In the genomic region with DNA sequence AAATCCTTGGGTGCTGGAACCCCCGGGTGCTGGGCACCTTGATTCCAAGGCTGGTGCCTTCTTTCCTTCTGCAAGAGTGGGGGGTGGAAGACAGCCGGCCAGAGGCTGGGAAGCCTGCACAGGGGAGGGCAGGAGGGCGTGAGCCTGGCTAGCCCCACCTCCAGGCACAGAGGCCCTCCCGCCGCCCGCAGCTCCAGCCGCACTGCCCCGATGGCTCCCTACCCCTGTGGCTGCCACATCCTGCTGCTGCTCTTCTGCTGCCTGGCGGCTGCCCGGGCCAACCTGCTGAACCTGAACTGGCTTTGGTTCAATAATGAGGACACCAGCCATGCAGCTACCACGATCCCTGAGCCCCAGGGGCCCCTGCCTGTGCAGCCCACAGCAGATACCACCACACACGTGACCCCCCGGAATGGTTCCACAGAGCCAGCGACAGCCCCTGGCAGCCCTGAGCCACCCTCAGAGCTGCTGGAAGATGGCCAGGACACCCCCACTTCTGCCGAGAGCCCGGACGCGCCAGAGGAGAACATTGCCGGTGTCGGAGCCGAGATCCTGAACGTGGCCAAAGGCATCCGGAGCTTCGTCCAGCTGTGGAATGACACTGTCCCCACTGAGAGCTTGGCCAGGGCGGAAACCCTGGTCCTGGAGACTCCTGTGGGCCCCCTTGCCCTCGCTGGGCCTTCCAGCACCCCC, we compare ENCODE assay signal across 9 cellular contexts. TPM values are rescaled to one million over a fixed set of nuclear protein-coding genes. Genes with fewer than 3 reads are reported as not detected.
DNase-seq lines count a peak whose midpoint lies in the region; ATAC-seq and TF ChIP-seq lines count a peak whose summit lies in the region.
"Had no signal": no experiment of that assay in that cellular context is flagged by ENCODE, and none has a peak within 500 bp of the region (broad histone marks: within the 10 kb centered on the region; RNA-seq: fewer than 3 reads in every experiment).

No MANE protein-coding gene starts in this region.

- H3K4me1 ChIP-seq in HEK293 (ENCODE audit: control insufficient read depth, insufficient read depth, low read length) (no peaks in the 10 kb centered on the region), left ventricle myocardium inferior (peaks cover 41% of the 10 kb centered on the region)

- CTCF ChIA-PET in HEK293 (lab: Yijun Ruan, JAX), result interaction anchor here (0.6 to 0.8 kb wide), 3 partner anchors 15 to 163 kb away, joined by 3 read pairs; no protein-coding TSS in a partner anchor
- CTCF ChIA-PET in WTC11 (lab: Charles Lee), result interaction anchor here (1.0 kb wide), 1 partner anchor 146 kb away, joined by 3 read pairs; no protein-coding TSS in a partner anchor

- peak; percentile 27; the same call in 1 of the 2 replicates for ATAC-seq in WTC11
- ATAC-seq in HG03280 (IDR thresholded peaks at IDR 0.05; ENCODE audit: unreplicated experiment), result no peak

- H3K9me3 ChIP-seq in HEK293 (ENCODE audit: control insufficient read depth, insufficient read depth, low read depth, low read length) (no peaks in the 10 kb centered on the region), left ventricle myocardium inferior (replicated peaks) (no peaks in the 10 kb centered on the region)

- H3K27ac Mint-ChIP-seq in WTC11, result no peak overlapping the region
- H3K27ac Mint-ChIP-seq: IgD-negative memory B cell had no signal

- no peak overlapping the region for H3K4me3 ChIP-seq in HEK293 (ENCODE audit: low read depth, low read length)
- peak overlapping the region; percentile 62 for H3K4me3 ChIP-seq in left ventricle myocardium inferior

- H3K36me3 ChIP-seq in HEK293 (ENCODE audit: control insufficient read depth in 2 of 2, insufficient read depth in 1 of 2, low read length in 2 of 2), result peaks cover 0 to 10% of the 10 kb centered on the region in 2 experiments; a peak in 1 of 3 replicates
- H3K36me3 ChIP-seq in left ventricle myocardium inferior, result peaks cover 11% of the 10 kb centered on the region

- H3K36me3 Mint-ChIP-seq in WTC11, result peaks cover 11% of the 10 kb centered on the region; the same call in 1 of the 2 replicates
- H3K36me3 Mint-ChIP-seq: IgD-negative memory B cell had no signal

- POLR2A ChIA-PET in HEK293 (lab: Yijun Ruan, JAX), result no interaction called here
- POLR2A ChIA-PET in WTC11 (lab: Charles Lee), result no interaction called here

- no peak for DNase-seq in WTC11 (ENCODE audit: low spot score)
- peak; percentile 55 for DNase-seq in left ventricle myocardium inferior
- peak in 20 of 49 donors; percentile 22 to 98 (median 38) for DNase-seq in substantia nigra (lab: John Stamatoyannopoulos, UW)
- no peak for DNase-seq in NCI-H146 treated with DMSO at 0.1 percent for 48 hours (lab: John Stamatoyannopoulos, UW; ENCODE audit: unreplicated experiment)
- DNase-seq in NCI-H1092 treated with DMSO at 0.1 percent for 48 hours (lab: John Stamatoyannopoulos, UW), result no peak
- DNase-seq: activated CD4-positive, alpha-beta T cell treated with anti-CD3 and anti-CD28 coated beads, Interleukin-2, amount 50 U/mL, for 48 hours had no signal

- peaks cover 14% of the 10 kb centered on the region for H3K9me3 Mint-ChIP-seq in WTC11
- H3K9me3 Mint-ChIP-seq: IgD-negative memory B cell had no signal

- H3K4me3 Mint-ChIP-seq in WTC11, result no peak overlapping the region
- H3K4me3 Mint-ChIP-seq: IgD-negative memory B cell had no signal

- H3K27ac ChIP-seq in HEK293 (ENCODE audit: extremely low read depth, low read depth, low read length) (no peak overlapping the region), left ventricle myocardium inferior (replicated peaks) (peak overlapping the region; percentile 50), substantia nigra (ENCODE audit: low read depth, low read length, poor library complexity, severe bottlenecking) (peak overlapping the region; percentile 72)

- no peak for TF ChIP-seq CTCF in HEK293 (tag by site-specific recombination; IDR thresholded peaks at IDR 0.05)
- no peak for TF ChIP-seq CTCF in WTC11 (IDR thresholded peaks at IDR 0.05)
- TF ChIP-seq CTCF in left ventricle myocardium inferior (IDR thresholded peaks at IDR 0.05; ENCODE audit: borderline replicate concordance), result no peak

- no peaks in the 10 kb centered on the region for H3K27me3 ChIP-seq in left ventricle myocardium inferior (ENCODE audit: low read depth)

- intact Hi-C loops in left ventricle myocardium inferior (cut with micrococcal nuclease), result no loop called here

- peaks cover 3% of the 10 kb centered on the region; the same call in 1 of the 2 replicates for H3K4me1 Mint-ChIP-seq in WTC11
- H3K4me1 Mint-ChIP-seq: IgD-negative memory B cell had no signal

- no peaks in the 10 kb centered on the region for H3K27me3 Mint-ChIP-seq in WTC11 (ENCODE audit: low read depth)

TF ChIP-seq in HEK293, 187 proteins besides CTCF, POLR2A, EP300 and RAD21:
- no peak for TF ChIP-seq ZBTB1 (tag by site-specific recombination; IDR thresholded peaks at IDR 0.05)
- TF ChIP-seq, protein P1, sequence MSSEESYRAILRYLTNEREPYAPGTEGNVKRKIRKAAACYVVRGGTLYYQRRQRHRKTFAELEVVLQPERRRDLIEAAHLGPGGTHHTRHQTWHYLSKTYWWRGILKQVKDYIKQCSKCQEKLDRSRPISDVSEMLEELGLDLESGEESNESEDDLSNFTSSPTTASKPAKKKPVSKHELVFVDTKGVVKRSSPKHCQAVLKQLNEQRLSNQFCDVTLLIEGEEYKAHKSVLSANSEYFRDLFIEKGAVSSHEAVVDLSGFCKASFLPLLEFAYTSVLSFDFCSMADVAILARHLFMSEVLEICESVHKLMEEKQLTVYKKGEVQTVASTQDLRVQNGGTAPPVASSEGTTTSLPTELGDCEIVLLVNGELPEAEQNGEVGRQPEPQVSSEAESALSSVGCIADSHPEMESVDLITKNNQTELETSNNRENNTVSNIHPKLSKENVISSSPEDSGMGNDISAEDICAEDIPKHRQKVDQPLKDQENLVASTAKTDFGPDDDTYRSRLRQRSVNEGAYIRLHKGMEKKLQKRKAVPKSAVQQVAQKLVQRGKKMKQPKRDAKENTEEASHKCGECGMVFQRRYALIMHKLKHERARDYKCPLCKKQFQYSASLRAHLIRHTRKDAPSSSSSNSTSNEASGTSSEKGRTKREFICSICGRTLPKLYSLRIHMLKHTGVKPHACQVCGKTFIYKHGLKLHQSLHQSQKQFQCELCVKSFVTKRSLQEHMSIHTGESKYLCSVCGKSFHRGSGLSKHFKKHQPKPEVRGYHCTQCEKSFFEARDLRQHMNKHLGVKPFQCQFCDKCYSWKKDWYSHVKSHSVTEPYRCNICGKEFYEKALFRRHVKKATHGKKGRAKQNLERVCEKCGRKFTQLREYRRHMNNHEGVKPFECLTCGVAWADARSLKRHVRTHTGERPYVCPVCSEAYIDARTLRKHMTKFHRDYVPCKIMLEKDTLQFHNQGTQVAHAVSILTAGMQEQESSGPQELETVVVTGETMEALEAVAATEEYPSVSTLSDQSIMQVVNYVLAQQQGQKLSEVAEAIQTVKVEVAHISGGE (tag by site-specific recombination; conservative IDR thresholded peaks at IDR 0.05; ENCODE audit: low read depth), result no peak
- peak; percentile 68; the same call in 1 of the 2 replicates for TF ChIP-seq ZIC2 (tag by site-specific recombination; IDR thresholded peaks at IDR 0.05)
- TF ChIP-seq ZNF350 (tag by site-specific recombination; IDR thresholded peaks at IDR 0.05), result no peak
- TF ChIP-seq SP2 (tag by site-specific recombination; IDR thresholded peaks at IDR 0.05), result peak; percentile 32
- peak; percentile 29; the same call in 1 of the 2 replicates for TF ChIP-seq GLIS2 (tag by site-specific recombination; IDR thresholded peaks at IDR 0.05)
- TF ChIP-seq ZNF510 (tag by site-specific recombination; IDR thresholded peaks at IDR 0.05; ENCODE audit: insufficient replicate concordance), result no peak
- TF ChIP-seq YY2 (tag by site-specific recombination; IDR thresholded peaks at IDR 0.05), result no peak
TF ChIP-seq in HEK293: peak in this region for 3.

TF ChIP-seq in WTC11, 78 proteins besides CTCF, POLR2A, EP300 and RAD21 (continues in another document):
- TF ChIP-seq, protein P2, sequence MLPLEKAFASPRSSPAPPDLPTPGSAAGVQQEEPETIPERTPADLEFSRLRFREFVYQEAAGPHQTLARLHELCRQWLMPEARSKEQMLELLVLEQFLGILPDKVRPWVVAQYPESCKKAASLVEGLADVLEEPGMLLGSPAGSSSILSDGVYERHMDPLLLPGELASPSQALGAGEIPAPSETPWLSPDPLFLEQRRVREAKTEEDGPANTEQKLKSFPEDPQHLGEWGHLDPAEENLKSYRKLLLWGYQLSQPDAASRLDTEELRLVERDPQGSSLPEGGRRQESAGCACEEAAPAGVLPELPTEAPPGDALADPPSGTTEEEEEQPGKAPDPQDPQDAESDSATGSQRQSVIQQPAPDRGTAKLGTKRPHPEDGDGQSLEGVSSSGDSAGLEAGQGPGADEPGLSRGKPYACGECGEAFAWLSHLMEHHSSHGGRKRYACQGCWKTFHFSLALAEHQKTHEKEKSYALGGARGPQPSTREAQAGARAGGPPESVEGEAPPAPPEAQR (CRISPR knock-in tag; IDR thresholded peaks at IDR 0.05), result no peak
- TF ChIP-seq FOXK1 (CRISPR knock-in tag; IDR thresholded peaks at IDR 0.05), result no peak
- TF ChIP-seq CBFB (CRISPR knock-in tag; IDR thresholded peaks at IDR 0.05; ENCODE audit: low read depth), result no peak
- TF ChIP-seq, protein P3, sequence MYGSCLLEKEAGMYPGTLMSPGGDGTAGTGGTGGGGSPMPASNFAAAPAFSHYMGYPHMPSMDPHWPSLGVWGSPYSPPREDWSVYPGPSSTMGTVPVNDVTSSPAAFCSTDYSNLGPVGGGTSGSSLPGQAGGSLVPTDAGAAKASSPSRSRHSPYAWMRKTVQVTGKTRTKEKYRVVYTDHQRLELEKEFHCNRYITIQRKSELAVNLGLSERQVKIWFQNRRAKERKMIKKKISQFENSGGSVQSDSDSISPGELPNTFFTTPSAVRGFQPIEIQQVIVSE (CRISPR knock-in tag; IDR thresholded peaks at IDR 0.05; ENCODE audit: borderline replicate concordance), result no peak
- TF ChIP-seq, protein P4, sequence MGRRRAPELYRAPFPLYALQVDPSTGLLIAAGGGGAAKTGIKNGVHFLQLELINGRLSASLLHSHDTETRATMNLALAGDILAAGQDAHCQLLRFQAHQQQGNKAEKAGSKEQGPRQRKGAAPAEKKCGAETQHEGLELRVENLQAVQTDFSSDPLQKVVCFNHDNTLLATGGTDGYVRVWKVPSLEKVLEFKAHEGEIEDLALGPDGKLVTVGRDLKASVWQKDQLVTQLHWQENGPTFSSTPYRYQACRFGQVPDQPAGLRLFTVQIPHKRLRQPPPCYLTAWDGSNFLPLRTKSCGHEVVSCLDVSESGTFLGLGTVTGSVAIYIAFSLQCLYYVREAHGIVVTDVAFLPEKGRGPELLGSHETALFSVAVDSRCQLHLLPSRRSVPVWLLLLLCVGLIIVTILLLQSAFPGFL (CRISPR knock-in tag; IDR thresholded peaks at IDR 0.05; ENCODE audit: borderline replicate concordance), result no peak

RNA-seq across cellular contexts. Expression of a gene that starts 50.5 kb away (rescaled TPM):
- total RNA-seq in WTC11 (2021) (231 to 241 TPM (median 231 TPM) in 3 replicates), left ventricle myocardium inferior (66.5 TPM)
